In the genomic region with DNA sequence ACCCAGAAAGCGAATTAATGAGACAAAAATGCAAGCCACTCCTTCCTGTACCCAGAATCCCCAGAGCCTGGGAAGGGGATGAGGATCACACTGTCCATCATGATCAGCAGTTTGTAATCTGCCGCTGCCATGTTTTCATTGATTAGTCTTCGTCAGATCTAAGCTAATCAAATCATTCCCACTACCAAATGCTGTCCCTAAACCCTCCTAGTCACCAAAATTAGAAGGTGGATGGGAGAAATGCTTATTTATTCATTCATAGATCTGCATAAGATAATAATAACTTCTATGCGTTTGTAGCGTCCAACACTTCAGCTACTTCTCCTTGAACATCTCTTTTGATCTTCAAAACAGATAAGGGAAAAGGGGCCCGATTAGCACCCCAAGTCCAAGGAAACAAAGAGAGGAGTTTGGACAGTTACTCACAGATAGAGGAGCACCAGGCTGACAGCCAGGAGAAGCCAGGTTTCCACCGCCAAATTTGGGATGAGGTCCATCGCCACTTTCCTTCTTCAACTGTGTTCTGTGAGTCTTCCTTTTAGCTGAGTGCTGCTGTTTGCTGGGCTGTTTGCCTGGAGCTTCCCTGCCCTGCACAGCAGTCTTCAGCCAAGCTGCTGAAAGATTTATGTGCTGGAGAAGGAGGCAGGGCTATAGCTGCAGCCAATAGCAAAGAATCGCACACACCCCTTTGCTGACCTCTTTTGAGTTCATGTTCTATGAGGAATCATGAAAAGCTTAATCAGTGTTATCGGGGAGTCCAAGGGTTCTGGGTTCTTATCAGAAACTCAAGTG, we compare ENCODE assay signal across 10 cellular contexts. TPM values are rescaled to one million over a fixed set of nuclear protein-coding genes. Genes with fewer than 3 reads are reported as not detected.
DNase-seq lines count a peak whose midpoint lies in the region; ATAC-seq and TF ChIP-seq lines count a peak whose summit lies in the region.
"Had no signal": no experiment of that assay in that cellular context is flagged by ENCODE, and none has a peak within 500 bp of the region (broad histone marks: within the 10 kb centered on the region; RNA-seq: fewer than 3 reads in every experiment).

Gene CYP3A5 (minus strand): TSS at position 597 of the 792 bp plus-strand sequence. CDS start 100 bp downstream, at position 497.

- H3K9me3 Mint-ChIP-seq in MCF 10A (ENCODE audit: unreplicated experiment), result peaks cover 25% of the 10 kb centered on the region

- peak; percentile 95 for TF ChIP-seq POLR2A in right lobe of liver (IDR thresholded peaks at IDR 0.05)
- no peak for TF ChIP-seq POLR2A in suprapubic skin (IDR thresholded peaks at IDR 0.05)

- no peak for TF ChIP-seq EP300 in suprapubic skin (IDR thresholded peaks at IDR 0.05)

- POLR2A ChIA-PET in MCF 10A (lab: Yijun Ruan, JAX), result interaction anchor here (0.9 to 2.1 kb wide), 7 partner anchors 16 to 73 kb away, joined by 3 to 11 read pairs (median 6); no protein-coding TSS in a partner anchor

- H3K4me3 ChIP-seq in right lobe of liver (peak within 1 kb of the TSS; percentile 44 to 71 (median 60)), suprapubic skin (peak within 1 kb of the TSS; percentile 43)

- TF ChIP-seq CTCF in MCF 10A (IDR thresholded peaks at IDR 0.05; ENCODE audit: unreplicated experiment), result no peak
- TF ChIP-seq CTCF in right lobe of liver (IDR thresholded peaks at IDR 0.05), result no peak
- TF ChIP-seq CTCF in suprapubic skin (IDR thresholded peaks at IDR 0.05), result no peak

- no peak within 1 kb of the TSS for H3K4me3 Mint-ChIP-seq in MCF 10A (ENCODE audit: unreplicated experiment)
- H3K4me3 Mint-ChIP-seq: activated naive CD8-positive, alpha-beta T cell had no signal

- H3K4me1 Mint-ChIP-seq in MCF 10A (ENCODE audit: insufficient read depth, unreplicated experiment), result peaks cover 16% of the 10 kb centered on the region

- H3K27ac Mint-ChIP-seq in MCF 10A (ENCODE audit: low read depth, unreplicated experiment), result peak within 1 kb of the TSS; percentile 14
- H3K27ac Mint-ChIP-seq: activated naive CD8-positive, alpha-beta T cell had no signal

- H3K36me3 Mint-ChIP-seq in MCF 10A (ENCODE audit: insufficient read depth, unreplicated experiment), result no peaks in the 10 kb centered on the region

- DNase-seq in LHCN-M2 (ENCODE audit: low read depth) (peak; percentile 31), MCF 10A (ENCODE audit: unreplicated experiment) (no peak), right lobe of liver (peak; percentile 66 to 91 (median 85)), suprapubic skin (ENCODE audit: low spot score in 2 of 2) (peak in 1 of 2 donors; percentile 52), NCI-H1105 (lab: John Stamatoyannopoulos, UW) (no peak)
- DNase-seq: NCI-H524 had no signal

- CTCF ChIA-PET in MCF 10A (lab: Yijun Ruan, JAX), result interaction anchor here (0.8 kb wide), 1 partner anchor 59 kb away, joined by 5 read pairs; no protein-coding TSS in a partner anchor

- H3K9me3 ChIP-seq in right lobe of liver, result no peaks in the 10 kb centered on the region
- H3K9me3 ChIP-seq in suprapubic skin, result no peaks in the 10 kb centered on the region

- peaks cover 0 to 19% (median 0%) of the 10 kb centered on the region in 4 donors for H3K4me1 ChIP-seq in right lobe of liver
- H3K4me1 ChIP-seq in suprapubic skin, result peaks cover 11% of the 10 kb centered on the region

- TSS peak; percentile 61 for BruUV-seq in MCF 10A (replicated peaks; lab: Mats Ljungman, UMichigan)

- peaks cover 0 to 48% (median 12%) of the 10 kb centered on the region in 4 donors for H3K36me3 ChIP-seq in right lobe of liver
- H3K36me3 ChIP-seq in suprapubic skin, result no peaks in the 10 kb centered on the region

- intact Hi-C loops in MCF 10A (cut with micrococcal nuclease), result no loop called here
- intact Hi-C loops in right lobe of liver (cut with DNase I), result loop anchor here in 1 of 2 donors (10.0 kb wide), 1 partner anchor 155 kb away; no protein-coding TSS in a partner anchor

- ATAC-seq in right lobe of liver, result peak; percentile 65 to 90 (median 75)
- ATAC-seq in HG03520 (IDR thresholded peaks at IDR 0.05; ENCODE audit: unreplicated experiment), result no peak
- ATAC-seq in HG02623 (IDR thresholded peaks at IDR 0.05; ENCODE audit: unreplicated experiment), result no peak

- H3K27me3 ChIP-seq in right lobe of liver (no peaks in the 10 kb centered on the region), suprapubic skin (no peaks in the 10 kb centered on the region)

- WGBS in right lobe of liver (ENCODE audit: insufficient coverage, low coverage, low lambda C conversion rate, missing lambda C conversion rate), result 24% methylated on average over 10 of the region's 10 CpGs
- WGBS in suprapubic skin, result 37% methylated on average over 10 of the region's 10 CpGs

- H3K27ac ChIP-seq in right lobe of liver (peak within 1 kb of the TSS; percentile 74 to 95 (median 87)), suprapubic skin (peak within 1 kb of the TSS; percentile 69)

- H3K27me3 Mint-ChIP-seq in MCF 10A (ENCODE audit: insufficient read depth, unreplicated experiment), result no peaks in the 10 kb centered on the region
- H3K27me3 Mint-ChIP-seq: activated naive CD8-positive, alpha-beta T cell had no signal

RNA-seq across cellular contexts. Expression of gene CYP3A5, which starts in this region (rescaled TPM):
- total RNA-seq in LHCN-M2 (2014; rRNA removed) (not detected in 2 replicates), MCF 10A (2022) (0.58 and 0.83 TPM in 2 replicates), right lobe of liver (100 to 1,000 TPM; 307 to 774 (median 646) TPM), suprapubic skin (100 to 1,000 TPM in 1 of 4 donors, 10 to 100 TPM in 3; 50.0 to 448 (median 92.1) TPM)
- 0.17 TPM for polyA plus RNA-seq in LHCN-M2 (2012)
- total RNA-seq: pulmonary artery endothelial cell had no signal

Comparison
In these comparisons a context has a peak if more than half of its experiments do, and no peak if none do; other contexts are left out.
1. RNA of gene CYP3A5 (total RNA-seq): 307 to 774 TPM in right lobe of liver and 50.0 to 448 TPM in suprapubic skin; 0.58 to 0.83 TPM in MCF 10A and not detected in LHCN-M2; every median in the first group is over 10 times any median in the second.
2. Peak in DNase-seq in LHCN-M2; RNA of the gene not detected or under 1 TPM.
3. DNase-seq: peak in right lobe of liver (3 of 3); none in MCF 10A (single experiment) and NCI-H1105 (single experiment).
4. ATAC-seq: peak in right lobe of liver (4 of 4); none in HG03520 (single experiment) and HG02623 (single experiment).